9 cellular contexts compared by ENCODE assay signal in genomic region chr21:43361493-43362296, GRCh38.
DNase-seq lines count a peak whose midpoint lies in the region; ATAC-seq, FAIRE-seq and TF ChIP-seq lines count a peak whose summit lies in the region.
"Had no signal": no experiment of that assay in that cellular context is flagged by ENCODE, and none has a peak within 500 bp of the region (broad histone marks: within the 10 kb centered on the region; RNA-seq: fewer than 3 reads in every experiment).

No MANE protein-coding gene starts in this region.

- peak; percentile 51 for DNase-seq in Jurkat, Clone E6-1 (ENCODE audit: low read depth, low spot score)
- peak; percentile 56 for DNase-seq in activated T-cell treated with anti-CD3 and anti-CD28 coated beads, Interleukin-2, amount 50 U/mL, for 24 hours
- DNase-seq in foreskin fibroblast (peak; percentile 68 to 78), D721Med (ENCODE audit: insufficient read length, low spot score) (no peak), nucleus accumbens (lab: John Stamatoyannopoulos, UW) (no peak)

- ATAC-seq in GM21526 (IDR thresholded peaks at IDR 0.05; ENCODE audit: low FRiP score, unreplicated experiment) = no peak

- H3K4me1 ChIP-seq in skeletal muscle satellite cell (ENCODE audit: control insufficient read depth, insufficient read depth, low read length) = peaks cover 24% of the 10 kb centered on the region

- no peaks in the 10 kb centered on the region for H3K36me3 ChIP-seq in skeletal muscle satellite cell (ENCODE audit: insufficient read depth, low read length)

- H3K27me3 Mint-ChIP-seq in activated T-cell treated with anti-CD3 and anti-CD28 coated beads, Interleukin-2, amount 50 U/mL, for 24 hours = no peaks in the 10 kb centered on the region

- peaks cover 24% of the 10 kb centered on the region for H3K4me1 Mint-ChIP-seq in activated T-cell treated with anti-CD3 and anti-CD28 coated beads, Interleukin-2, amount 50 U/mL, for 24 hours (ENCODE audit: low read depth)

- H3K4me3 Mint-ChIP-seq in activated T-cell treated with anti-CD3 and anti-CD28 coated beads, Interleukin-2, amount 50 U/mL, for 24 hours = peak overlapping the region; percentile 51

- FAIRE-seq in D721Med (lab: Jason Lieb, UNC) = no peak
- FAIRE-seq: TTC549 had no signal

- H3K9me3 ChIP-seq in skeletal muscle satellite cell (replicated peaks; ENCODE audit: low read length) = no peaks in the 10 kb centered on the region

- TF ChIP-seq CTCF in foreskin fibroblast (IDR thresholded peaks at IDR 0.05; ENCODE audit: low read depth, low read length) (no peak), D721Med (IDR thresholded peaks at IDR 0.05; ENCODE audit: insufficient read depth, missing control alignments) (no peak)

- peak overlapping the region; percentile 44 for H3K4me3 ChIP-seq in Jurkat, Clone E6-1 (ENCODE audit: low read length)
- H3K4me3 ChIP-seq in foreskin fibroblast (ENCODE audit: low read depth in 1 of 2, low read length in 2 of 2) = peak overlapping the region; percentile 13 to 16
- peak overlapping the region; percentile 51 for H3K4me3 ChIP-seq in skeletal muscle satellite cell (ENCODE audit: low read length)

- peak; percentile 38 for TF ChIP-seq POLR2A in GM19193 (IDR thresholded peaks at IDR 0.05; ENCODE audit: extremely low read depth, insufficient read depth, insufficient read length)

- no peaks in the 10 kb centered on the region for H3K36me3 Mint-ChIP-seq in activated T-cell treated with anti-CD3 and anti-CD28 coated beads, Interleukin-2, amount 50 U/mL, for 24 hours (ENCODE audit: low read depth)

- peak overlapping the region; percentile 73 for H3K4me2 ChIP-seq in skeletal muscle satellite cell (ENCODE audit: low read length)

- H3K27me3 ChIP-seq in skeletal muscle satellite cell (ENCODE audit: control insufficient read depth, insufficient read depth, low read length) = peaks cover 12% of the 10 kb centered on the region

- no peaks in the 10 kb centered on the region for H3K9me3 Mint-ChIP-seq in activated T-cell treated with anti-CD3 and anti-CD28 coated beads, Interleukin-2, amount 50 U/mL, for 24 hours

- peak overlapping the region; percentile 70 for H3K9ac ChIP-seq in skeletal muscle satellite cell (ENCODE audit: low read depth, low read length)

- H3K27ac Mint-ChIP-seq in activated T-cell treated with anti-CD3 and anti-CD28 coated beads, Interleukin-2, amount 50 U/mL, for 24 hours = peak overlapping the region; percentile 80

Comparison
In these comparisons a context has a peak if more than half of its experiments do, and no peak if none do; other contexts are left out.
1. DNase-seq: peak in Jurkat, Clone E6-1 (single experiment), activated T-cell treated with anti-CD3 and anti-CD28 coated beads, Interleukin-2, amount 50 U/mL, for 24 hours (single experiment) and foreskin fibroblast (2 of 2); none in D721Med (single experiment) and nucleus accumbens (0 of 56).
2. Peak in every context shown above with its lines, with median percentiles within 50 percentile points of each other: H3K4me3 ChIP-seq.